Comparison of ENCODE assay signal across 8 cellular contexts in the genomic region with DNA sequence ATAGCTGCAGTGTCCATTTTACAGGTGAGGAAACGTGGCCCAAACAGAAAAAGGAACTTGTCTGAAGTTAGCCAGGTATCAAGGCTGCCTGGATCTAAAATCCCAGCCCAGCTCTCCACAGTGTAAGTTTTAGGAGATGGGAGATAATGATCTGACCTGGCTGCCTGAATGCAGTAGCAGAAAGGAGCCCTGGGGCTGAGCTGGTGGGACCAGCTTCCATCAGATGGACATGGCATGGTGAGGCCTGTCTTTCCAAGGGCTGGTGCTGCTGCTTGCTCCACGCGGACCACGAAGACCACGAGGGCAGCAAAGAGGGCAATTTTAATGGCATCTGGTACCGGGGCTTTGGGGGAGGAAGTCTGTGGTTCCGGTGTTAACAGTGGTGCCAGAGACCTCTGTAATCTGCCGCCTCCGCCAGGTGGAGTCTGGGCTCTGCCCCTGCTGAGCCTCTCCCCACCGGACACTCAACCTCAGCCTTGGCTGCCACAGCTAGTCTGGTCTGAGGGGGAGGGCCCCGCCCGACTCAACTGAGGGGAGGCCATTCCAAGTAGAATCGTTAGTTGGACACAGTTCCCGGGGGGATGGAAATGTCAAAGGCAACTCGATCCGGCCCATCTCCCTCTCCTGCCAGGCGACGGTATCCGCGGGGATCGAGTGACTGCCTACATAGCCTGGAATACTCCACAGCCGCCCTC. TPM values are rescaled to one million over a fixed set of nuclear protein-coding genes. Genes with fewer than 3 reads are reported as not detected.
DNase-seq lines count a peak whose midpoint lies in the region; ATAC-seq and TF ChIP-seq lines count a peak whose summit lies in the region.

No MANE protein-coding gene starts in this region.

- H3K4me1 ChIP-seq in Peyer's patch = peaks cover 7 to 37% (median 13%) of the 10 kb centered on the region in 4 donors
- peaks cover 53% of the 10 kb centered on the region for H3K4me1 ChIP-seq in left ventricle myocardium inferior
- H3K4me1 ChIP-seq in trophoblast cell (ENCODE audit: control insufficient read depth in 1 of 2, insufficient read depth in 2 of 2, low read length in 2 of 2) = peaks cover 47 to 56% of the 10 kb centered on the region in 2 experiments

- H4K12ac ChIP-seq in trophoblast cell (ENCODE audit: low read depth, low read length) = no peak overlapping the region

- peak overlapping the region; percentile 73 for H4K91ac ChIP-seq in trophoblast cell (ENCODE audit: low read depth, low read length)

- H3K36me3 ChIP-seq in H7 (replicated peaks; ENCODE audit: control insufficient read depth, insufficient read depth, low read length) (no peaks in the 10 kb centered on the region), Peyer's patch (peaks cover 0 to 17% (median 0%) of the 10 kb centered on the region in 3 donors), left ventricle myocardium inferior (peaks cover 16% of the 10 kb centered on the region), trophoblast cell (ENCODE audit: control insufficient read depth in 1 of 2, insufficient read depth in 2 of 2, low read length in 2 of 2) (peaks cover 14% of the 10 kb centered on the region in 2 experiments)

- H3K4me3 Mint-ChIP-seq in activated naive CD8-positive, alpha-beta T cell = peak overlapping the region; percentile 92

- no peaks in the 10 kb centered on the region for H3K36me3 Mint-ChIP-seq in activated naive CD8-positive, alpha-beta T cell

- H3K9me3 Mint-ChIP-seq in activated naive CD8-positive, alpha-beta T cell (ENCODE audit: low read depth) = no peaks in the 10 kb centered on the region

- H2BK5ac ChIP-seq in trophoblast cell (ENCODE audit: low read depth, low read length, poor library complexity) = peak overlapping the region; percentile 7

- TF ChIP-seq POLR2A in Peyer's patch (IDR thresholded peaks at IDR 0.05) = no peak

- H3K27me3 Mint-ChIP-seq in activated naive CD8-positive, alpha-beta T cell = no peaks in the 10 kb centered on the region

- peak overlapping the region; percentile 11 for H2BK12ac ChIP-seq in trophoblast cell (ENCODE audit: low read length)

- H4K8ac ChIP-seq in trophoblast cell (ENCODE audit: low read depth, low read length) = peak overlapping the region; percentile 49

- peak overlapping the region; percentile 55 for H2AFZ ChIP-seq in trophoblast cell (ENCODE audit: insufficient read depth, low read length, poor library complexity)

- peak overlapping the region; percentile 48 for H3K14ac ChIP-seq in trophoblast cell (ENCODE audit: low read length)

- H3K4me2 ChIP-seq in trophoblast cell (ENCODE audit: low read length) = peak overlapping the region; percentile 82

- peak in 4 of 6 experiments; percentile 22 to 55 (median 48) for TF ChIP-seq CTCF in Peyer's patch (IDR thresholded peaks at IDR 0.05)
- TF ChIP-seq CTCF in left ventricle myocardium inferior (IDR thresholded peaks at IDR 0.05; ENCODE audit: borderline replicate concordance) = peak; percentile 38

- peak overlapping the region; percentile 58 for H3K27ac Mint-ChIP-seq in activated naive CD8-positive, alpha-beta T cell

- peak overlapping the region; percentile 6 for H3K18ac ChIP-seq in trophoblast cell (ENCODE audit: low read length)

- H3K23ac ChIP-seq in trophoblast cell (ENCODE audit: low read length) = no peak overlapping the region

- H2AK5ac ChIP-seq in trophoblast cell (ENCODE audit: low read length) = no peak overlapping the region

- H3K27me3 ChIP-seq in H7 (ENCODE audit: control insufficient read depth, insufficient read depth, low read length) (peaks cover 13% of the 10 kb centered on the region), Peyer's patch (no peaks in the 10 kb centered on the region), left ventricle myocardium inferior (ENCODE audit: low read depth) (peaks cover 13% of the 10 kb centered on the region), trophoblast cell (ENCODE audit: insufficient read depth, low read length) (peaks cover 5% of the 10 kb centered on the region)

- peak overlapping the region; percentile 13 for H3K4ac ChIP-seq in trophoblast cell (ENCODE audit: low read depth, low read length)

- H3K4me3 ChIP-seq in H7 (ENCODE audit: insufficient read depth, low read depth, low read length) (peak overlapping the region; percentile 75), Peyer's patch (peak overlapping the region; percentile 58 to 95 (median 70)), left ventricle myocardium inferior (peak overlapping the region; percentile 87), trophoblast cell (ENCODE audit: low read depth, low read length) (peak overlapping the region; percentile 83)

- intact Hi-C loops in left ventricle myocardium inferior (cut with micrococcal nuclease) = no loop called here

- DNase-seq in COLO668 (lab: John Stamatoyannopoulos, UW; ENCODE audit: unreplicated experiment) = peak; percentile 56
- DNase-seq in H7 = peak; percentile 83
- peak; percentile 73 to 87 (median 84) for DNase-seq in Peyer's patch
- peak; percentile 56 for DNase-seq in left ventricle myocardium inferior
- peak; percentile 39 to 52 for DNase-seq in trophoblast cell
- no peak for DNase-seq in superior temporal gyrus (ENCODE audit: extremely low spot score)

- H3K27ac ChIP-seq in Peyer's patch = peak overlapping the region; percentile 52 to 99 (median 88)
- H3K27ac ChIP-seq in left ventricle myocardium inferior (replicated peaks) = peak overlapping the region; percentile 78
- H3K27ac ChIP-seq in trophoblast cell (ENCODE audit: low read depth, low read length) = peak overlapping the region; percentile 84

- H3K9me3 ChIP-seq in Peyer's patch (no peaks in the 10 kb centered on the region), left ventricle myocardium inferior (replicated peaks) (no peaks in the 10 kb centered on the region), trophoblast cell (ENCODE audit: insufficient read depth, low read depth, low read length) (peaks cover 18% of the 10 kb centered on the region)

- peaks cover 20% of the 10 kb centered on the region for H3K79me1 ChIP-seq in trophoblast cell (ENCODE audit: low read length)

- H3K79me2 ChIP-seq in trophoblast cell (ENCODE audit: control insufficient read depth, insufficient read depth, low read length, poor library complexity) = peaks cover 3% of the 10 kb centered on the region

- peak overlapping the region; percentile 57 for H2BK120ac ChIP-seq in trophoblast cell (ENCODE audit: insufficient read depth, low read length, poor library complexity)

- peak overlapping the region; percentile 45 for H3K9ac ChIP-seq in trophoblast cell (ENCODE audit: low read length)

- no CpG with 5 or more reads among the region's 22 CpGs for WGBS in trophoblast cell (ENCODE audit: extremely low coverage, insufficient coverage, insufficient read length)

- ATAC-seq in GM19452 (IDR thresholded peaks at IDR 0.05; ENCODE audit: unreplicated experiment) = no peak

- H3K4me1 Mint-ChIP-seq in activated naive CD8-positive, alpha-beta T cell (ENCODE audit: low read depth) = peaks cover 36% of the 10 kb centered on the region

RNA-seq across cellular contexts. Expression of a gene that starts 0.7 kb away (rescaled TPM):
- total RNA-seq in H7 (2014; rRNA removed; shearing (Covaris generic)) = 12.3 and 19.8 TPM in 2 replicates
- total RNA-seq in Peyer's patch (10 to 100 TPM in 3 of 4 donors, 1 to 10 TPM in 1; 7.4 to 97.2 (median 88.3) TPM), left ventricle myocardium inferior (6.3 TPM)
- 23.9 and 24.2 TPM in 2 replicates for polyA plus RNA-seq in trophoblast cell (2013)

RNA-seq across cellular contexts. Expression of a gene that starts 46.7 kb away (rescaled TPM):
- 28.6 and 32.4 TPM in 2 replicates for total RNA-seq in H7 (2014; rRNA removed; shearing (Covaris generic))
- total RNA-seq in Peyer's patch (10 to 100 TPM in 3 of 4 donors, not detected in 1; 13.8 to 20.0 (median 14.7) TPM), left ventricle myocardium inferior (22.2 TPM)
- polyA plus RNA-seq in trophoblast cell (2013) = 10.6 and 10.8 TPM in 2 replicates

RNA-seq across cellular contexts. Expression of a gene that starts 47.0 kb away (rescaled TPM):
- total RNA-seq in H7 (2014; rRNA removed; shearing (Covaris generic)) = 4.5 and 4.7 TPM in 2 replicates
- total RNA-seq in Peyer's patch (1 to 10 TPM; 2.1 to 5.2 (median 2.9) TPM), left ventricle myocardium inferior (0.63 TPM)
- 1.7 and 1.9 TPM in 2 replicates for polyA plus RNA-seq in trophoblast cell (2013)
